Comparison of ENCODE assay signal across 11 cellular contexts in genomic region chr2:188306271-188306670, GRCh38. TPM values are rescaled to one million over a fixed set of nuclear protein-coding genes. Genes with fewer than 3 reads are reported as not detected.
"Had no signal": no experiment of that assay in that cellular context is flagged by ENCODE, and none has a peak within 500 bp of the region (broad histone marks: within the 10 kb centered on the region; RNA-seq: fewer than 3 reads in every experiment).

No MANE protein-coding gene starts in this region.

- H3K4me3 Mint-ChIP-seq: activated CD8-positive, alpha-beta memory T cell treated with anti-CD3 and anti-CD28 coated beads, Interleukin-2, amount 10 ng/mL, durations not matched to agents 7 days and 5 days; activated naive CD8-positive, alpha-beta T cell; activated T-cell treated with anti-CD3 and anti-CD28 coated beads, Interleukin-2, amount 50 U/mL, for 24 hours; neural crest cell; T-helper 1 cell treated with Interleukin-12 subunit alpha and Interleukin-12 subunit beta and Interleukin-4 antibody, amounts not matched to agents 30 μg/mL and 1 μg/mL, for 36 hours had no signal

- H3K27ac Mint-ChIP-seq: activated CD8-positive, alpha-beta memory T cell treated with anti-CD3 and anti-CD28 coated beads, Interleukin-2, amount 10 ng/mL, durations not matched to agents 7 days and 5 days; activated naive CD8-positive, alpha-beta T cell; activated T-cell treated with anti-CD3 and anti-CD28 coated beads, Interleukin-2, amount 50 U/mL, for 24 hours; T-helper 1 cell treated with Interleukin-12 subunit alpha and Interleukin-12 subunit beta and Interleukin-4 antibody, amounts not matched to agents 30 μg/mL and 1 μg/mL, for 36 hours had no signal

- H3K36me3 Mint-ChIP-seq: activated CD8-positive, alpha-beta memory T cell treated with anti-CD3 and anti-CD28 coated beads, Interleukin-2, amount 10 ng/mL, durations not matched to agents 7 days and 5 days; activated naive CD8-positive, alpha-beta T cell had no signal

- H3K9me3 Mint-ChIP-seq: neural crest cell; T-helper 1 cell treated with Interleukin-12 subunit alpha and Interleukin-12 subunit beta and Interleukin-4 antibody, amounts not matched to agents 30 μg/mL and 1 μg/mL, for 36 hours had no signal

- H3K27me3 Mint-ChIP-seq: activated CD8-positive, alpha-beta memory T cell treated with anti-CD3 and anti-CD28 coated beads, Interleukin-2, amount 10 ng/mL, durations not matched to agents 7 days and 5 days; activated T-cell treated with anti-CD3 and anti-CD28 coated beads, Interleukin-2, amount 50 U/mL, for 24 hours had no signal

- DNase-seq: activated CD8-positive, alpha-beta memory T cell treated with anti-CD3 and anti-CD28 coated beads, Interleukin-2, amount 10 ng/mL, durations not matched to agents 7 days and 5 days; activated effector memory CD4-positive, alpha-beta T cell treated with anti-CD3 and anti-CD28 coated beads, Interleukin-2, amount 50 U/mL, for 16 hours; activated T-cell treated with anti-CD3 and anti-CD28 coated beads, Interleukin-2, amount 50 U/mL, for 24 hours; esophagus squamous epithelium; foreskin melanocyte; head of caudate nucleus; left ventricle myocardium superior; tibial artery had no signal

- ATAC-seq: activated CD8-positive, alpha-beta memory T cell treated with anti-CD3 and anti-CD28 coated beads, Interleukin-2, amount 10 ng/mL, durations not matched to agents 7 days and 5 days; left ventricle myocardium superior had no signal

- H3K4me1 Mint-ChIP-seq: activated CD8-positive, alpha-beta memory T cell treated with anti-CD3 and anti-CD28 coated beads, Interleukin-2, amount 10 ng/mL, durations not matched to agents 7 days and 5 days had no signal

RNA-seq across cellular contexts. Expression of gene GULP1, which starts 14.6 kb away (rescaled TPM):
- total RNA-seq: activated CD8-positive, alpha-beta memory T cell treated with anti-CD3 and anti-CD28 coated beads, Interleukin-2, amount 10 ng/mL, durations not matched to agents 7 days and 5 days had no signal
